ENCODE assay signal across 34 cellular contexts in genomic region chr11:131201674-131202073, GRCh38.
"Had no signal": no experiment of that assay in that cellular context is flagged by ENCODE, and none has a peak within 500 bp of the region (broad histone marks: within the 10 kb centered on the region; RNA-seq: fewer than 3 reads in every experiment).

No MANE protein-coding gene starts in this region.

- H3K9me3 ChIP-seq: MG63 had no signal

- H3K4me3 ChIP-seq: MG63 had no signal

- H3K4me2 ChIP-seq: KMS-11 had no signal

- DNase-seq: Karpas-422, Kasumi-1, MG63, MM.1S, MV-4-11, NCI-H1048, NCI-H1092, NCI-H1092 treated with DMSO at 0.1 percent for 48 hours, NCI-H1105, NCI-H1105 treated with DMSO at 0.1 percent for 48 hours, NCI-H1417, NCI-H1417 treated with DMSO at 0.1 percent for 48 hours, NCI-H1436, NCI-H1436 treated with DMSO at 0.1 percent for 48 hours, NCI-H146, NCI-H1694, NCI-H1694 treated with DMSO at 0.1 percent for 48 hours, NCI-H187, NCI-H187 treated with DMSO at 0.1 percent for 48 hours, NCI-H1930, NCI-H2029, NCI-H2029 treated with DMSO at 0.1 percent for 48 hours, NCI-H2081, NCI-H2081 treated with DMSO at 0.1 percent for 48 hours, NCI-H2107, NCI-H2171, NCI-H2171 treated with DMSO at 0.1 percent for 48 hours, NCI-H2227 treated with DMSO at 0.1 percent for 48 hours, NCI-H226, NCI-H345, NCI-H446, NCI-H446 treated with DMSO at 0.1 percent for 48 hours, NCI-H510A had no signal

- H3K9ac ChIP-seq: KMS-11 had no signal

- H3K27ac ChIP-seq: KMS-11 had no signal

- H3K36me3 ChIP-seq: MG63 had no signal
